8 cellular contexts compared by ENCODE assay signal in the genomic region with DNA sequence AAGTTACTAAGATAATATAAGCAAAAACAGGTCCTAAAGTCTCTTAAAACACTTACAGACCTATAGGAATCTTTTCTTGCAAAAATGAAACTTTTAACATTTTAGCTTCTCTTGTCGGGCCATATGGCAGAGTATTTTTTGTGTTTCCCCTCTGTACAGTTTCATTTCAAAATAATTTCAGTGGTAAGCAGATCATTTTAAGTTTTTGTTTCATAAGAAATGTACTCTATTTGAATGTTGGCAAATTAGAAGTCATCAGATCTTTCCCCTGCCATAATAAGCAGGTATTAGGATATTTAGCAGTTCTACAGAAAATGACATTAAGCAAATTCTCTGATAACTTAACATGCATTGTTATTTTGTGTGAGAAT. TPM values are rescaled to one million over a fixed set of nuclear protein-coding genes. Genes with fewer than 3 reads are reported as not detected.
DNase-seq lines count a peak whose midpoint lies in the region; ATAC-seq and TF ChIP-seq lines count a peak whose summit lies in the region.

No MANE protein-coding gene starts in this region.

- intact Hi-C loops in A673 (cut with micrococcal nuclease; ENCODE audit: unreplicated experiment), result loop anchor here (2.0 to 5.0 kb wide), 3 partner anchors 34 to 74 kb away; no protein-coding TSS in a partner anchor

- BruUV-seq in A673 (replicated peaks; lab: Mats Ljungman, UMichigan), result TSS peak; percentile 89

- H3K36me3 ChIP-seq in A673 (ENCODE audit: insufficient read depth, low read length, poor library complexity, severe bottlenecking), result peaks cover 18% of the 10 kb centered on the region

- peak overlapping the region; percentile 97 for H3K27ac ChIP-seq in A673 (ENCODE audit: low read depth, low read length, poor library complexity, severe bottlenecking)

- peak overlapping the region; percentile 29 for H3K4me3 ChIP-seq in A673 (ENCODE audit: low read depth, low read length, poor library complexity, severe bottlenecking)
- H3K4me3 ChIP-seq in epithelial cell of proximal tubule (ENCODE audit: low read depth, low read length), result peak overlapping the region; percentile 22

- no peaks in the 10 kb centered on the region for H3K27me3 ChIP-seq in A673 (replicated peaks; ENCODE audit: insufficient read depth, low read depth, low read length, poor library complexity)

- TF ChIP-seq CTCF in A673 (conservative IDR thresholded peaks at IDR 0.05; ENCODE audit: low read depth, low read length) (no peak), epithelial cell of proximal tubule (conservative IDR thresholded peaks at IDR 0.05; ENCODE audit: low read depth, low read length) (no peak)

- DNase-seq in A673 (ENCODE audit: low spot score) (no peak), epithelial cell of proximal tubule (ENCODE audit: low read depth) (no peak), cerebellar cortex (ENCODE audit: low spot score) (no peak)
- DNase-seq in stimulated activated CD4-positive, alpha-beta T cell treated with anti-CD3 and anti-CD28 coated beads, Interleukin-1b, Interleukin-23, amount 100 ng/mL, for 48 hours, result no peak
- DNase-seq in stimulated activated CD4-positive, alpha-beta T cell treated with anti-CD3 and anti-CD28 coated beads, Interleukin-2, amount 100 ng/mL, for 24 hours, result no peak
- no peak for DNase-seq in stimulated activated naive CD4-positive, alpha-beta T cell treated with Interleukin-2 at 50 U/mL for 16 hours (lab: John Stamatoyannopoulos, UW)

- POLR2A ChIA-PET in A673 (lab: Charles Lee; ENCODE audit: low non-redundant PET), result no interaction called here

- ATAC-seq in GM19395 (IDR thresholded peaks at IDR 0.05; ENCODE audit: unreplicated experiment) (peak; percentile 50), HG03378 (IDR thresholded peaks at IDR 0.05; ENCODE audit: unreplicated experiment) (peak; percentile 31)

- CTCF ChIA-PET in A673 (lab: Charles Lee), result interaction anchor here (1.1 kb wide), 1 partner anchor 73 kb away, joined by 3 read pairs; no protein-coding TSS in a partner anchor

- peaks cover 67% of the 10 kb centered on the region for H3K4me1 ChIP-seq in A673 (ENCODE audit: insufficient read depth, low read length, poor library complexity, severe bottlenecking)

- H3K9me3 ChIP-seq in A673 (ENCODE audit: low read depth, low read length, poor library complexity, severe bottlenecking), result no peaks in the 10 kb centered on the region

RNA-seq across cellular contexts. Expression of a gene that starts 37.9 kb away (rescaled TPM):
- total RNA-seq in A673 (2021) (67.2 and 74.0 TPM in 2 replicates), epithelial cell of proximal tubule (1.6 and 2.8 TPM in 2 replicates)

Comparison
In these comparisons a context has a peak if more than half of its experiments do, and no peak if none do; other contexts are left out.
1. RNA of a gene that starts 37.9 kb away (total RNA-seq): 67.2 to 74.0 TPM in A673; 1.6 to 2.8 TPM in epithelial cell of proximal tubule; every median in the first group is over 10 times any median in the second.